26 cellular contexts compared by ENCODE assay signal in the genomic region with DNA sequence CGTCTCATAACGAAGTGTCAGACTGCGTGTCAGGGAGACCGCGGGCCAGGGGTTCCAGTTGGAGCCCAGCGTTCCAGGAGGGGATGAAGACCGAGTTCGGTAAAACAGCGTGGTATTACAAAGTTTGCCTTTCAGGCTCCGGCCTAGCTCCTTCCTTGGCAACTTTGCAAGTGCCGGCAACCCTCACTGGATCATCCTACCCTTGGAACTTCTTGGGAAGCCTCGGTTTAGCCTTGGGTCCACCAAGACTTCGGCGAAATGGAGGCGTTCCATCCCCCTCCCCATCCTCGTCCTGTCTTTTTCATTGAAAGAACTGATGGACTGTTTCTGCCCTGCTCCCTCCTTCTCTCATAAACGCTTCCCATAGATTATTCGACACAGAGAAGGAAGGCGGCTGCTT. TPM values are rescaled to one million over a fixed set of nuclear protein-coding genes. Genes with fewer than 3 reads are reported as not detected.
"Had no signal": no experiment of that assay in that cellular context is flagged by ENCODE, and none has a peak within 500 bp of the region (broad histone marks: within the 10 kb centered on the region; RNA-seq: fewer than 3 reads in every experiment).

No MANE protein-coding gene starts in this region.

- H3K9me3 ChIP-seq: heart right ventricle, left lung, neutrophil, thyroid gland had no signal

- H3K9ac ChIP-seq: parathyroid adenoma had no signal

- H3K4me3 ChIP-seq: heart right ventricle, left lung, thyroid gland had no signal

- H3K9me3 Mint-ChIP-seq: stimulated activated naive CD8-positive, alpha-beta T cell treated with anti-CD3 and anti-CD28 coated beads, Interleukin-15, Interleukin-2, amounts not matched to agents 100 ng/mL and 50 ng/mL, for 24 hours had no signal

- H3K27ac ChIP-seq: coronary artery, epithelial cell of prostate, heart right ventricle, left lung, neutrophil, parathyroid adenoma, thyroid gland had no signal

- H3K27ac Mint-ChIP-seq: activated naive CD8-positive, alpha-beta T cell; activated T-helper 17 cell treated with anti-CD3 and anti-CD28 coated beads, Interleukin-2, amount 50 U/mL, for 72 hours; natural killer cell; stimulated activated naive CD8-positive, alpha-beta T cell treated with anti-CD3 and anti-CD28 coated beads, Interleukin-15, Interleukin-2, amounts not matched to agents 100 ng/mL and 50 ng/mL, for 24 hours; T-helper 17 cell had no signal

- H3K4me3 Mint-ChIP-seq: activated naive CD8-positive, alpha-beta T cell; activated T-helper 17 cell treated with anti-CD3 and anti-CD28 coated beads, Interleukin-2, amount 50 U/mL, for 72 hours; natural killer cell; stimulated activated naive CD8-positive, alpha-beta T cell treated with anti-CD3 and anti-CD28 coated beads, Interleukin-15, Interleukin-2, amounts not matched to agents 100 ng/mL and 50 ng/mL, for 24 hours; T-helper 17 cell had no signal

- ATAC-seq: activated CD4-positive, CD25-positive, alpha-beta regulatory T cell treated with anti-CD3 and anti-CD28 coated beads, Interleukin-2, amount 50 U/mL, for 24 hours; activated T-helper 17 cell treated with anti-CD3 and anti-CD28 coated beads, Interleukin-2, amount 50 U/mL, for 72 hours; heart right ventricle; left lung; natural killer cell; right cardiac atrium; T-helper 17 cell had no signal

- H3K4me1 Mint-ChIP-seq: activated T-helper 17 cell treated with anti-CD3 and anti-CD28 coated beads, Interleukin-2, amount 50 U/mL, for 72 hours; natural killer cell; T-helper 17 cell had no signal

- DNase-seq: activated CD4-positive, alpha-beta T cell treated with anti-CD3 and anti-CD28 coated beads, Interleukin-2, amount 50 U/mL, for 1 hour; activated T-cell treated with anti-CD3 and anti-CD28 coated beads, Interleukin-2, amount 50 U/mL, for 1 hour; amniotic stem cell; cerebellar nuclear complex; heart right ventricle; kidney glomerular epithelial cell; left lung; natural killer cell; right cardiac atrium; stimulated activated CD4-positive, alpha-beta T cell treated with anti-CD3 and anti-CD28 coated beads, Interleukin-4, amount 100 ng/mL, for 24 hours; substantia nigra; T-helper 17 cell; thyroid gland had no signal

- H3K36me3 ChIP-seq: heart right ventricle, left lung, neutrophil, thyroid gland had no signal

- H3K36me3 Mint-ChIP-seq: activated naive CD8-positive, alpha-beta T cell; natural killer cell had no signal

RNA-seq across cellular contexts. Expression of a gene that starts 10.4 kb away (rescaled TPM):
- total RNA-seq: activated T-helper 17 cell treated with anti-CD3 and anti-CD28 coated beads, Interleukin-2, amount 50 U/mL, for 72 hours; bronchial epithelial cell; fibroblast of villous mesenchyme; heart right ventricle; left lung; lung microvascular endothelial cell; natural killer cell; pulmonary artery endothelial cell; right cardiac atrium; T-helper 17 cell; thyroid gland; ureter had no signal
- polyA plus RNA-seq: heart right ventricle, right cardiac atrium had no signal
